ENCODE assay signal across 8 cellular contexts in genomic region chr15:22980189-22981136, GRCh38. TPM values are rescaled to one million over a fixed set of nuclear protein-coding genes. Genes with fewer than 3 reads are reported as not detected.
DNase-seq lines count a peak whose midpoint lies in the region; ATAC-seq, FAIRE-seq and TF ChIP-seq lines count a peak whose summit lies in the region.

CYFIP1 (minus strand) TSS chr15:22980368; CDS start chr15:22947285, 33,083 bp downstream.

- peaks cover 15 to 22% (median 16%) of the 10 kb centered on the region in 3 donors for H3K27me3 Mint-ChIP-seq in naive B cell

- no peak for TF ChIP-seq EP300 in A549 (IDR thresholded peaks at IDR 0.05)

- WGBS in A549 (ENCODE audit: missing lambda C conversion rate): 7% methylated on average over 54 of the region's 99 CpGs

- DNase-seq in A549 (ENCODE audit: low read depth in 1 of 2, low spot score in 1 of 2) (peak; percentile 84 to 96), GM10266 (ENCODE audit: extremely low spot score) (peak; percentile 93), NCI-H2227 treated with DMSO at 0.1 percent for 48 hours (lab: John Stamatoyannopoulos, UW) (peak; percentile 65), fibroblast of the aortic adventitia (ENCODE audit: low read depth) (peak; percentile 80), naive B cell (no peak), upper lobe of right lung (peak; percentile 95)
- DNase-seq in activated T-cell treated with anti-CD3 and anti-CD28 coated beads, Interleukin-2, amount 50 U/mL, for 48 hours: peak; percentile 38 to 55

- no peaks in the 10 kb centered on the region for H3K36me3 ChIP-seq in upper lobe of right lung

- peak within 1 kb of the TSS; percentile 86 to 97 (median 90) for H3K4me3 Mint-ChIP-seq in naive B cell

- ATAC-seq in A549: peak; percentile 91 to 92
- peak; percentile 80 for ATAC-seq in HG02798 (IDR thresholded peaks at IDR 0.05; ENCODE audit: poor library complexity, unreplicated experiment)
- peak in 1 of 2 donors; percentile 20 for ATAC-seq in naive B cell (ENCODE audit: low read depth in 2 of 2)
- peak; percentile 97 for ATAC-seq in upper lobe of right lung

- H3K4me3 ChIP-seq in A549: peak within 1 kb of the TSS; percentile 85
- peak within 1 kb of the TSS; percentile 96 for H3K4me3 ChIP-seq in fibroblast of the aortic adventitia (ENCODE audit: low read depth, low read length)
- peak within 1 kb of the TSS; percentile 89 for H3K4me3 ChIP-seq in upper lobe of right lung

- peak; percentile 74 for TF ChIP-seq POLR2A in A549 (IDR thresholded peaks at IDR 0.05; ENCODE audit: low read length)

- peak within 1 kb of the TSS; percentile 94 for H3K4me2 ChIP-seq in A549

- no peaks in the 10 kb centered on the region for H3K36me3 Mint-ChIP-seq in naive B cell

- H3K27me3 ChIP-seq in upper lobe of right lung: no peaks in the 10 kb centered on the region

- H3K4me1 ChIP-seq in A549 (peaks cover 9% of the 10 kb centered on the region), upper lobe of right lung (peaks cover 8% of the 10 kb centered on the region)

- H3K4me1 Mint-ChIP-seq in naive B cell: peaks cover 14 to 16% (median 15%) of the 10 kb centered on the region in 3 donors

- intact Hi-C loops in upper lobe of right lung (cut with DNase I): no loop called here

- no peak for TF ChIP-seq CTCF in A549 (IDR thresholded peaks at IDR 0.05)
- TF ChIP-seq CTCF in GM10266 (IDR thresholded peaks at IDR 0.05; ENCODE audit: control insufficient read depth, insufficient read depth, low read depth, missing control alignments): no peak
- TF ChIP-seq CTCF in fibroblast of the aortic adventitia (IDR thresholded peaks at IDR 0.05; ENCODE audit: insufficient read depth, low read length): no peak
- no peak for TF ChIP-seq CTCF in upper lobe of right lung (IDR thresholded peaks at IDR 0.05)

- CTCF ChIA-PET in A549 (lab: Yijun Ruan, JAX): interaction anchor here (1.5 to 1.9 kb wide), 2 partner anchors 11 to 96 kb away, joined by 3 to 6 read pairs; no protein-coding TSS in a partner anchor

- H3K27ac Mint-ChIP-seq in naive B cell: peak within 1 kb of the TSS in 3 of 6 donors; percentile 0 to 39 (median 34)

- H3K9me3 ChIP-seq in A549 (no peaks in the 10 kb centered on the region), upper lobe of right lung (no peaks in the 10 kb centered on the region)

- H3K27ac ChIP-seq in A549 (peak within 1 kb of the TSS; percentile 84 to 95), upper lobe of right lung (peak within 1 kb of the TSS; percentile 84)

- H3K9me3 Mint-ChIP-seq in naive B cell: no peaks in the 10 kb centered on the region

- POLR2A ChIA-PET in A549 (lab: Yijun Ruan, JAX): interaction anchor here (3.0 kb wide), 1 partner anchor 59 kb away, joined by 17 read pairs; the partner anchor contains the start of gene TUBGCP5

- no peak for TF ChIP-seq RAD21 in A549 (conservative IDR thresholded peaks at IDR 0.05 in 1 of 2, IDR thresholded peaks at IDR 0.05 in 1 of 2)

- FAIRE-seq in A549 (lab: Jason Lieb, UNC): no peak

TF ChIP-seq in A549, 52 proteins besides CTCF, POLR2A, EP300 and RAD21:
- peak; percentile 54; the same call in 1 of the 2 replicates for TF ChIP-seq PHF8 (IDR thresholded peaks at IDR 0.05; ENCODE audit: borderline replicate concordance, low read depth)
- no peak for TF ChIP-seq ELK1 (IDR thresholded peaks at IDR 0.05; ENCODE audit: low read depth, low read length)
- no peak for TF ChIP-seq MAZ (IDR thresholded peaks at IDR 0.05; ENCODE audit: borderline replicate concordance, low read depth, low read length)
- TF ChIP-seq HEYL (CRISPR knock-in tag; IDR thresholded peaks at IDR 0.05): no peak
- no peak for TF ChIP-seq MAFK (IDR thresholded peaks at IDR 0.05; ENCODE audit: partially characterized antibody)
- TF ChIP-seq HOXA7 (CRISPR knock-in tag; IDR thresholded peaks at IDR 0.05): no peak
- no peak for TF ChIP-seq NPAS2 (CRISPR knock-in tag; IDR thresholded peaks at IDR 0.05; ENCODE audit: borderline replicate concordance)
- no peak for TF ChIP-seq RARB (CRISPR knock-in tag; IDR thresholded peaks at IDR 0.05)
- peak; percentile 69 for TF ChIP-seq FOSL2 (IDR thresholded peaks at IDR 0.05)
- TF ChIP-seq FOSL2 (CRISPR knock-in tag; IDR thresholded peaks at IDR 0.05): peak; percentile 92
- TF ChIP-seq EHF (CRISPR knock-in tag; IDR thresholded peaks at IDR 0.05): no peak
- no peak for TF ChIP-seq TFCP2L1 (CRISPR knock-in tag; IDR thresholded peaks at IDR 0.05)
- TF ChIP-seq HDAC2 (IDR thresholded peaks at IDR 0.05): no peak
- TF ChIP-seq CBX8 (IDR thresholded peaks at IDR 0.05): no peak
- TF ChIP-seq JUN (IDR thresholded peaks at IDR 0.05): peak; percentile 60 to 79; a peak in 4 of 5 replicates
- TF ChIP-seq USF2 (IDR thresholded peaks at IDR 0.05): no peak
- TF ChIP-seq FOXS1 (CRISPR knock-in tag; IDR thresholded peaks at IDR 0.05): no peak
- TF ChIP-seq RFX5 (IDR thresholded peaks at IDR 0.05): no peak
- TF ChIP-seq E2F6 (IDR thresholded peaks at IDR 0.05; ENCODE audit: borderline replicate concordance, low read depth): no peak
- no peak for TF ChIP-seq KDM1A (IDR thresholded peaks at IDR 0.05; ENCODE audit: low read depth)
- no peak for TF ChIP-seq KDM5A (IDR thresholded peaks at IDR 0.05)
- TF ChIP-seq MAX (IDR thresholded peaks at IDR 0.05): peak; percentile 64
- no peak for TF ChIP-seq NR3C1 (IDR thresholded peaks at IDR 0.05)
- no peak; the same call in 2 of the 3 replicates for TF ChIP-seq SMC3 (IDR thresholded peaks at IDR 0.05)
- 0 out of 3 replicates have a peak, but pooled peaks have one; percentile 20 for TF ChIP-seq BCL3 (IDR thresholded peaks at IDR 0.05)
- TF ChIP-seq HMGXB4 (CRISPR knock-in tag; IDR thresholded peaks at IDR 0.05; ENCODE audit: borderline replicate concordance): no peak
- TF ChIP-seq ZSCAN20 (CRISPR knock-in tag; IDR thresholded peaks at IDR 0.05): no peak
- no peak for TF ChIP-seq ZFP36 (IDR thresholded peaks at IDR 0.05; ENCODE audit: borderline replicate concordance, partially characterized antibody)

RNA-seq across cellular contexts. Expression of gene CYFIP1, which starts in this region (rescaled TPM):
- 68.2 and 83.3 TPM in 2 replicates for polyA plus RNA-seq in A549 (2011; rRNA removed)
- polyA plus RNA-seq in A549 (2012; cell fraction: cytosol; rRNA removed): 60.4 TPM in 2 replicates
- polyA plus RNA-seq in A549 (2012; cell fraction: nucleus; rRNA removed): 124 and 168 TPM in 2 replicates
- polyA plus RNA-seq in A549 (2017; fragmentation: RNase III; extraction: RNeasy Plus Mini Kit Qiagen cat#74134 plus additional on column Dnase treatment): 69.4 to 71.2 TPM (median 70.8 TPM) in 3 replicates
- 112 and 132 TPM in 2 replicates for polyA minus RNA-seq in A549 (2011; rRNA and poly(A)+ RNA removed)
- total RNA-seq in fibroblast of the aortic adventitia (ENCODE audit: low replicate concordance): 87.2 and 95.8 TPM in 2 replicates
- 1 to 10 TPM in 2 of 6 donors, under 1 TPM in 3, not detected in 1; 0.56 to 2.1 (median 0.86) TPM for polyA plus RNA-seq in naive B cell (ENCODE audit: low read depth in 6 of 6)
- total RNA-seq in upper lobe of right lung: 139 TPM

Comparison
In these comparisons a context has a peak if more than half of its experiments do, and no peak if none do; other contexts are left out.
1. RNA of gene CYFIP1 (polyA plus RNA-seq): 60.4 to 168 TPM in A549; 0.56 to 2.1 TPM in naive B cell; every median in the first group is over 10 times any median in the second.
2. Peak in every context shown above with its lines, with median percentiles within 50 percentile points of each other: H3K4me3 ChIP-seq.